ENCODE assay signal across 13 cellular contexts in the genomic region with DNA sequence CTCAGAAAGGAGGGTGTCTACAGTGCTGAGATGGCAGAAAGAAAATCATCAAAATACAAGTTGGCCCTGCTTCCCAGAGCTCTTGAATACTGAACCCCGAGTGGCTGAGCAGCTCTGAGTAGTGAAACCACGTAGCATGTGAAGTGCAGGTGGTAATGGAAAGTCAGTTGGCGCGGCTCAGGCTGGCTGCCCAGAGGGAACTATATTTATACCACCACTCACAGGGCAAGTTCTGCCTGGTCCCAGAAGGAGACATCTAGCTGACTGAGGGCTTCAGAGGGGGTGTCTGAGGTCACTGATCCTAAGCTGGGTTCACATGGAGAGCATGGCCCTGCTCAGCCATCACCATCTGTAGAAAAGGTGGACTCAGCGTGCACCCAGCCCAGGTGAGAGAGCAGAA.
A peak's percentile ranks its signal among the peaks of the same experiment; 100 is the strongest.
DNase-seq lines count a peak whose midpoint lies in the region; ATAC-seq and TF ChIP-seq lines count a peak whose summit lies in the region.
"Had no signal": no experiment of that assay in that cellular context is flagged by ENCODE, and none has a peak within 500 bp of the region (broad histone marks: within the 10 kb centered on the region; RNA-seq: fewer than 3 reads in every experiment).

No MANE protein-coding gene starts in this region.

- no peaks in the 10 kb centered on the region for H3K36me3 Mint-ChIP-seq in immature natural killer cell
- H3K36me3 Mint-ChIP-seq: brain; naive thymus-derived CD8-positive, alpha-beta T cell had no signal

- no peaks in the 10 kb centered on the region for H3K4me1 Mint-ChIP-seq in immature natural killer cell
- H3K4me1 Mint-ChIP-seq: brain; naive thymus-derived CD8-positive, alpha-beta T cell had no signal

- H3K4me3 Mint-ChIP-seq in immature natural killer cell = no peak overlapping the region
- H3K4me3 Mint-ChIP-seq: brain; naive thymus-derived CD8-positive, alpha-beta T cell had no signal

- no peak for TF ChIP-seq CTCF in brain microvascular endothelial cell (IDR thresholded peaks at IDR 0.05; ENCODE audit: low read depth, low read length, missing control alignments)

- peaks cover 2 to 12% (median 2%) of the 10 kb centered on the region in 3 donors for H3K27me3 Mint-ChIP-seq in immature natural killer cell (ENCODE audit: low read depth in 3 of 3)

- no peak overlapping the region for H3K4me3 ChIP-seq in right cardiac atrium (ENCODE audit: low read length)
- H3K4me3 ChIP-seq in brain microvascular endothelial cell (ENCODE audit: low read depth, low read length) = no peak overlapping the region

- H3K4me1 ChIP-seq in right cardiac atrium (ENCODE audit: control insufficient read depth, insufficient read depth, low read length) = no peaks in the 10 kb centered on the region
- H3K4me1 ChIP-seq: Caco-2 had no signal

- intact Hi-C loops in right cardiac atrium (cut with DNase I) = no loop called here

- no peaks in the 10 kb centered on the region for H3K9me3 Mint-ChIP-seq in immature natural killer cell
- H3K9me3 Mint-ChIP-seq: naive thymus-derived CD8-positive, alpha-beta T cell had no signal

- in situ Hi-C loops in brain microvascular endothelial cell (cut with HindIII; ENCODE audit: low pct_ligation_motif_present, low sequenced_read_pairs) = no loop called here

- WGBS in right cardiac atrium = 76% methylated on average over 5 of the region's 5 CpGs

- peak in 2 of 3 donors; percentile 23 to 47 for DNase-seq in right cardiac atrium
- DNase-seq in hypothalamus (lab: John Stamatoyannopoulos, UW) = no peak
- no peak for DNase-seq in brain microvascular endothelial cell
- DNase-seq in SHP77 treated with DMSO at 0.1 percent for 48 hours (lab: John Stamatoyannopoulos, UW) = no peak
- no peak for DNase-seq in immature natural killer cell
- DNase-seq: activated T-cell treated with anti-CD3 and anti-CD28 coated beads for 4 hours; Caco-2; naive thymus-derived CD8-positive, alpha-beta T cell; NCI-H2029 treated with DMSO at 0.1 percent for 48 hours had no signal

- H3K27ac ChIP-seq in right cardiac atrium (ENCODE audit: low read length) = no peak overlapping the region
- no peak overlapping the region for H3K27ac ChIP-seq in brain microvascular endothelial cell

- no peak overlapping the region for H3K27ac Mint-ChIP-seq in immature natural killer cell
- H3K27ac Mint-ChIP-seq: brain; naive thymus-derived CD8-positive, alpha-beta T cell had no signal

- ATAC-seq in GM19035 (IDR thresholded peaks at IDR 0.05; ENCODE audit: unreplicated experiment) (peak; percentile 60), HG02610 (IDR thresholded peaks at IDR 0.05; ENCODE audit: unreplicated experiment) (peak; percentile 58), HG03439 (IDR thresholded peaks at IDR 0.05; ENCODE audit: unreplicated experiment) (peak; percentile 75), right cardiac atrium (peak; percentile 57 to 68)
- ATAC-seq: naive thymus-derived CD8-positive, alpha-beta T cell had no signal

- no peaks in the 10 kb centered on the region for H3K36me3 ChIP-seq in brain microvascular endothelial cell (replicated peaks)

- no peaks in the 10 kb centered on the region for H3K27me3 ChIP-seq in right cardiac atrium (ENCODE audit: control insufficient read depth, insufficient read depth)
- no peaks in the 10 kb centered on the region for H3K27me3 ChIP-seq in brain microvascular endothelial cell (replicated peaks)

- no peaks in the 10 kb centered on the region for H3K9me3 ChIP-seq in right cardiac atrium (ENCODE audit: control insufficient read depth, low read length)
- H3K9me3 ChIP-seq: Caco-2 had no signal

Comparison
In these comparisons a context has a peak if more than half of its experiments do, and no peak if none do; other contexts are left out.
1. DNase-seq: peak in right cardiac atrium (2 of 3); none in hypothalamus (0 of 51), brain microvascular endothelial cell (single experiment), SHP77 treated with DMSO at 0.1 percent for 48 hours (single experiment) and immature natural killer cell (0 of 3).
2. Peak in every context shown above with its lines, with median percentiles within 50 percentile points of each other: ATAC-seq.